In genomic region chr18:6666286-6666685, GRCh38 we compare ENCODE assay signal across 14 cellular contexts.
DNase-seq lines count a peak whose midpoint lies in the region; FAIRE-seq and TF ChIP-seq lines count a peak whose summit lies in the region.
"Had no signal": no experiment of that assay in that cellular context is flagged by ENCODE, and none has a peak within 500 bp of the region (broad histone marks: within the 10 kb centered on the region; RNA-seq: fewer than 3 reads in every experiment).

No MANE protein-coding gene starts in this region.

- H3K4me3 ChIP-seq in choroid plexus epithelial cell (ENCODE audit: low read depth, low read length), result no peak overlapping the region
- H3K4me3 ChIP-seq: GM23248 had no signal

- peaks cover 38% of the 10 kb centered on the region for H3K4me1 Mint-ChIP-seq in type B pancreatic cell (ENCODE audit: unreplicated experiment)
- H3K4me1 Mint-ChIP-seq: CD14-positive monocyte had no signal

- no peaks in the 10 kb centered on the region for H3K27me3 Mint-ChIP-seq in type B pancreatic cell

- no peaks in the 10 kb centered on the region for H3K9me3 Mint-ChIP-seq in type B pancreatic cell

- H3K4me3 Mint-ChIP-seq in type B pancreatic cell, result no peak overlapping the region
- H3K4me3 Mint-ChIP-seq: CD14-positive monocyte; CD8-positive, alpha-beta T cell had no signal

- no peak for FAIRE-seq in GM19239 (lab: Jason Lieb, UNC)
- FAIRE-seq: GM18507, H54 had no signal

- H3K36me3 Mint-ChIP-seq in type B pancreatic cell, result peaks cover 3% of the 10 kb centered on the region
- H3K36me3 Mint-ChIP-seq: CD14-positive monocyte; CD8-positive, alpha-beta T cell had no signal

- no peak for TF ChIP-seq CTCF in choroid plexus epithelial cell (conservative IDR thresholded peaks at IDR 0.05; ENCODE audit: low read depth, low read length)
- no peak for TF ChIP-seq CTCF in type B pancreatic cell (conservative IDR thresholded peaks at IDR 0.05)

- peak overlapping the region; percentile 55 for H3K27ac Mint-ChIP-seq in type B pancreatic cell
- H3K27ac Mint-ChIP-seq: CD14-positive monocyte; CD8-positive, alpha-beta T cell had no signal

- DNase-seq in DMS 273 (lab: John Stamatoyannopoulos, UW; ENCODE audit: unreplicated experiment) (peak; percentile 22), DMS 273 treated with DMSO at 0.1 percent for 48 hours (lab: John Stamatoyannopoulos, UW) (no peak), choroid plexus epithelial cell (ENCODE audit: low read depth) (peak; percentile 22), fibroblast of the conjunctiva (ENCODE audit: low read depth) (peak; percentile 53), type B pancreatic cell (ENCODE audit: extremely low spot score, unreplicated experiment) (no peak), GM19239 (ENCODE audit: insufficient read length, low spot score) (no peak), glomerular visceral epithelial cell (ENCODE audit: extremely low spot score) (no peak)
- no peak for DNase-seq in stimulated activated CD4-positive, alpha-beta T cell treated with anti-CD3 and anti-CD28 coated beads, Interleukin-4, amount 100 ng/mL, for 24 hours
- DNase-seq: CD8-positive, alpha-beta T cell; COR-L47; GM23248 had no signal

Comparison
In these comparisons a context has a peak if more than half of its experiments do, and no peak if none do; other contexts are left out.
1. DNase-seq: peak in DMS 273 (single experiment), choroid plexus epithelial cell (single experiment) and fibroblast of the conjunctiva (single experiment); none in DMS 273 treated with DMSO at 0.1 percent for 48 hours (single experiment), type B pancreatic cell (single experiment), GM19239 (single experiment), stimulated activated CD4-positive, alpha-beta T cell treated with anti-CD3 and anti-CD28 coated beads, Interleukin-4, amount 100 ng/mL, for 24 hours (single experiment) and glomerular visceral epithelial cell (single experiment).